In the genomic region with DNA sequence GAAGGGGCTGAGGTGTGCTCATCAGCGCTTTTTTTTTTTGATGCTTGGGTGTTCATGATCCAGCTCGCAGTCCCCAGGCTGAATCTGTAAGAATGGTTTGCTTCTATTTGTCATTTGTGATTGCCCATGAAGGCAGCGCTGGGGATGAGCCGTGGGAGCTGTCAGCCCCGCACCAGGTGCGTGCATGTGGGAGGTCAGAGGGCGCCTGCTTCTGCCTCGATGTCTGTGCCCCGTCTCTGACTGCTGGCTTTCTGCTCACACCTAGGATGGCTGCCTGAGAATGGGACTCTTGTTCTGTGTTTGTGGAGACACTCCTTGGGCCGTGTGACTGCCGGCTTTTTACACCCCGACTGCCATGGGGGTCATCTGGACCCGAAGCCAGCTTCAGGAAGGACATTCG, we compare ENCODE assay signal across 34 cellular contexts.
DNase-seq lines count a peak whose midpoint lies in the region; ATAC-seq and TF ChIP-seq lines count a peak whose summit lies in the region.
"Had no signal": no experiment of that assay in that cellular context is flagged by ENCODE, and none has a peak within 500 bp of the region (broad histone marks: within the 10 kb centered on the region; RNA-seq: fewer than 3 reads in every experiment).

No MANE protein-coding gene starts in this region.

- H3K36me3 ChIP-seq in IMR-90 (ENCODE audit: control insufficient read depth, insufficient read depth, low read length) (peaks cover 90% of the 10 kb centered on the region), neuronal stem cell (replicated peaks in 1 of 2; ENCODE audit: control insufficient read depth in 2 of 2, insufficient read depth in 2 of 2, low read length in 2 of 2) (no peaks in the 10 kb centered on the region), osteoblast (ENCODE audit: insufficient read depth, low read length) (peaks cover 85% of the 10 kb centered on the region)
- H3K36me3 ChIP-seq: BLaER1; BLaER1 treated with 17β-estradiol and CSF1 and Interleukin-3, amounts not matched to agents 10 nM and 100 nM had no signal

- H3K4me1 Mint-ChIP-seq in HFFc6 (ENCODE audit: low read depth) = no peaks in the 10 kb centered on the region
- H3K4me1 Mint-ChIP-seq: B cell; CD14-positive monocyte; CD4-positive, alpha-beta memory T cell; CD4-positive, CD25-positive, alpha-beta regulatory T cell; CD8-positive, alpha-beta memory T cell had no signal

- no peaks in the 10 kb centered on the region; the same call in 1 of the 2 replicates for H3K9me3 Mint-ChIP-seq in HFFc6
- H3K9me3 Mint-ChIP-seq: CD4-positive, alpha-beta T cell; CD8-positive, alpha-beta memory T cell; CD8-positive, alpha-beta T cell had no signal

- peaks cover 8% of the 10 kb centered on the region for H3K9me1 ChIP-seq in IMR-90 (ENCODE audit: insufficient read depth, low read length)

- H3K4me3 ChIP-seq in IMR-90 (ENCODE audit: insufficient read depth, low read depth, low read length) (no peak overlapping the region), neuronal stem cell (ENCODE audit: low read length in 2 of 2) (no peak overlapping the region), osteoblast (ENCODE audit: insufficient read depth, low read length) (no peak overlapping the region)
- H3K4me3 ChIP-seq: A549; BLaER1; BLaER1 treated with 17β-estradiol and CSF1 and Interleukin-3, amounts not matched to agents 10 nM and 100 nM had no signal

- no peak for ATAC-seq in IMR-90 (ENCODE audit: low read depth)
- ATAC-seq: A549; CD8-positive, alpha-beta T cell had no signal

- H3K9me3 ChIP-seq in IMR-90 (ENCODE audit: control insufficient read depth, insufficient read depth, low read length) = no peaks in the 10 kb centered on the region
- H3K9me3 ChIP-seq in neuronal stem cell (replicated peaks in 1 of 2; ENCODE audit: control insufficient read depth in 2 of 2, insufficient read depth in 1 of 2, low read depth in 1 of 2, low read length in 2 of 2) = peaks cover 2 to 9% of the 10 kb centered on the region in 2 donors
- no peaks in the 10 kb centered on the region for H3K9me3 ChIP-seq in osteoblast (ENCODE audit: low read depth, low read length)
- H3K9me3 ChIP-seq: A549, BE2C, Caco-2 had no signal

- no peaks in the 10 kb centered on the region for H3K27me3 ChIP-seq in IMR-90 (ENCODE audit: control insufficient read depth, insufficient read depth, low read length)
- no peaks in the 10 kb centered on the region for H3K27me3 ChIP-seq in neuronal stem cell (ENCODE audit: control insufficient read depth in 3 of 3, insufficient read depth in 3 of 3, low read depth in 1 of 3, low read length in 3 of 3)
- no peaks in the 10 kb centered on the region for H3K27me3 ChIP-seq in osteoblast (ENCODE audit: insufficient read depth, low read length)
- H3K27me3 ChIP-seq: BE2C; BLaER1; BLaER1 treated with 17β-estradiol and CSF1 and Interleukin-3, amounts not matched to agents 10 nM and 100 nM had no signal

- H2BK120ac ChIP-seq in IMR-90 (ENCODE audit: low read depth, low read length) (no peak overlapping the region), neuronal stem cell (ENCODE audit: low read depth, low read length) (no peak overlapping the region)

- H2AK5ac ChIP-seq in IMR-90 (ENCODE audit: low read depth, low read length) (no peak overlapping the region), neuronal stem cell (ENCODE audit: low read depth, low read length) (no peak overlapping the region)

- H2BK5ac ChIP-seq in IMR-90 (ENCODE audit: low read depth, low read length, poor library complexity, severe bottlenecking) (no peak overlapping the region), neuronal stem cell (ENCODE audit: low read length) (no peak overlapping the region)

- H3K18ac ChIP-seq in IMR-90 (ENCODE audit: low read depth, low read length) (no peak overlapping the region), neuronal stem cell (ENCODE audit: low read length) (no peak overlapping the region)

- H3K23ac ChIP-seq in IMR-90 (ENCODE audit: low read depth, low read length) (no peak overlapping the region), neuronal stem cell (ENCODE audit: low read depth, low read length, poor library complexity) (no peak overlapping the region)

- no peak overlapping the region for H2BK15ac ChIP-seq in IMR-90 (ENCODE audit: low read depth, low read length)
- no peak overlapping the region for H2BK15ac ChIP-seq in neuronal stem cell (ENCODE audit: low read length)

- H2BK12ac ChIP-seq in neuronal stem cell (ENCODE audit: low read length) = no peak overlapping the region

- H3K4me1 ChIP-seq in IMR-90 (ENCODE audit: control insufficient read depth, insufficient read depth, low read length) (no peaks in the 10 kb centered on the region), neuronal stem cell (ENCODE audit: control insufficient read depth in 2 of 2, insufficient read depth in 1 of 2, low read depth in 1 of 2, low read length in 2 of 2) (no peaks in the 10 kb centered on the region), osteoblast (ENCODE audit: insufficient read depth, low read length) (no peaks in the 10 kb centered on the region)
- H3K4me1 ChIP-seq: A549; BE2C; BLaER1 treated with 17β-estradiol and CSF1 and Interleukin-3, amounts not matched to agents 10 nM and 100 nM; Caco-2 had no signal

- no peak overlapping the region for H3K27ac Mint-ChIP-seq in HFFc6
- H3K27ac Mint-ChIP-seq: B cell; CD14-positive monocyte; CD4-positive, alpha-beta memory T cell; CD4-positive, alpha-beta T cell; CD4-positive, CD25-positive, alpha-beta regulatory T cell; CD8-positive, alpha-beta T cell had no signal

- H3K9ac ChIP-seq in IMR-90 (ENCODE audit: low read depth, low read length) (no peak overlapping the region), neuronal stem cell (ENCODE audit: low read depth, low read length, poor library complexity) (no peak overlapping the region)
- H3K9ac ChIP-seq: BLaER1; BLaER1 treated with 17β-estradiol and CSF1 and Interleukin-3, amounts not matched to agents 10 nM and 100 nM had no signal

- TF ChIP-seq POLR2A in IMR-90 (IDR thresholded peaks at IDR 0.05; ENCODE audit: low read depth, low read length) = no peak

- H3K27ac ChIP-seq in IMR-90 (ENCODE audit: insufficient read depth, low read length) (no peak overlapping the region), neuronal stem cell (replicated peaks; ENCODE audit: low read length) (no peak overlapping the region), osteoblast (ENCODE audit: low read depth, low read length) (no peak overlapping the region)
- H3K27ac ChIP-seq: 22Rv1; A549; BLaER1; BLaER1 treated with 17β-estradiol and CSF1 and Interleukin-3, amounts not matched to agents 10 nM and 100 nM; C4-2B had no signal

- in situ Hi-C loops in IMR-90 (cut with MboI; ENCODE audit: low sequenced_read_pairs) = no loop called here

- no peak overlapping the region for H3K4ac ChIP-seq in IMR-90 (ENCODE audit: low read depth, low read length)
- H3K4ac ChIP-seq in neuronal stem cell (ENCODE audit: low read length) = no peak overlapping the region

- intact Hi-C loops in IMR-90 (cut with micrococcal nuclease) = no loop called here

- 81% methylated on average over 3 of the region's 14 CpGs; no CpG with 5 or more reads in 1 of the 2 experiments for WGBS in IMR-90 (ENCODE audit: extremely low coverage in 2 of 2, insufficient read length in 1 of 2), 2 experiments
- no CpG with 5 or more reads among the region's 14 CpGs for WGBS in neuronal stem cell (ENCODE audit: extremely low coverage in 2 of 2, insufficient read length in 2 of 2, insufficient replicate concordance in 1 of 2), 2 donors

- H3K79me2 ChIP-seq in osteoblast (ENCODE audit: insufficient read depth, low read length) = peaks cover 12% of the 10 kb centered on the region

- DNase-seq in HFFc6 = no peak
- no peak for DNase-seq in IMR-90
- no peak for DNase-seq in neuronal stem cell (ENCODE audit: low spot score)
- peak; percentile 71 for DNase-seq in osteoblast (ENCODE audit: insufficient read length, low spot score, missing footprints)
- DNase-seq in NCI-H2107 (lab: John Stamatoyannopoulos, UW) = no peak
- no peak for DNase-seq in EL
- DNase-seq in NOMO-1 treated with dmso at 0.1 percent for 144 hours (lab: John Stamatoyannopoulos, UW; ENCODE audit: unreplicated experiment) = no peak
- DNase-seq in Kasumi-1 (lab: John Stamatoyannopoulos, UW) = no peak
- DNase-seq: 8988T; ACHN; AML-193; BE2C; C1 segment of cervical spinal cord; Caco-2; Calu3; CD4-positive, alpha-beta memory T cell; CD4-positive, alpha-beta T cell; CD4-positive, CD25-positive, alpha-beta regulatory T cell; CD8-positive, alpha-beta memory T cell; CD8-positive, alpha-beta T cell; COR-L47; DMS 273 treated with DMSO at 0.1 percent for 48 hours; DMS153; DMS53; DMS79; DMS79 treated with DMSO at 0.1 percent for 48 hours; DND-41 had no signal

- H2BK20ac ChIP-seq in IMR-90 (ENCODE audit: low read depth, low read length) = no peak overlapping the region

- peak overlapping the region; percentile 5 for H2AFZ ChIP-seq in IMR-90 (replicated peaks; ENCODE audit: low read length, poor library complexity)
- no peak overlapping the region for H2AFZ ChIP-seq in neuronal stem cell (ENCODE audit: low read length)
- H2AFZ ChIP-seq in osteoblast (ENCODE audit: low read length) = no peak overlapping the region

- no peak overlapping the region for H4K91ac ChIP-seq in IMR-90 (ENCODE audit: insufficient read depth, low read depth, low read length)
- H4K91ac ChIP-seq in neuronal stem cell (ENCODE audit: low read depth, low read length, poor library complexity) = no peak overlapping the region

- no peak overlapping the region for H2AK9ac ChIP-seq in IMR-90 (replicated peaks; ENCODE audit: low read depth, low read length, poor library complexity)

- H3K4me2 ChIP-seq in IMR-90 (ENCODE audit: low read depth, low read length) (no peak overlapping the region), neuronal stem cell (ENCODE audit: insufficient read depth, low read length, poor library complexity, severe bottlenecking) (no peak overlapping the region), osteoblast (ENCODE audit: insufficient read depth, low read length) (no peak overlapping the region)
- H3K4me2 ChIP-seq: A549; BLaER1; BLaER1 treated with 17β-estradiol and CSF1 and Interleukin-3, amounts not matched to agents 10 nM and 100 nM had no signal

- peaks cover 38% of the 10 kb centered on the region for H3K27me3 Mint-ChIP-seq in HFFc6 (ENCODE audit: insufficient read depth)
- H3K27me3 Mint-ChIP-seq: B cell; CD4-positive, alpha-beta T cell had no signal

- H3K14ac ChIP-seq in IMR-90 (replicated peaks; ENCODE audit: low read depth, low read length) (no peak overlapping the region), neuronal stem cell (ENCODE audit: low read length) (peak overlapping the region; percentile 23)

- TF ChIP-seq CTCF in HFFc6 (IDR thresholded peaks at IDR 0.05) (no peak), IMR-90 (conservative IDR thresholded peaks at IDR 0.05; ENCODE audit: low read depth, low read length) (no peak), osteoblast (IDR thresholded peaks at IDR 0.05; ENCODE audit: extremely low read depth, low read depth, low read length) (no peak)

- no peak for TF ChIP-seq RAD21 in IMR-90 (IDR thresholded peaks at IDR 0.05; ENCODE audit: low read length)

- CTCF ChIA-PET in IMR-90 (lab: Yijun Ruan, JAX) = no interaction called here

- H3K79me1 ChIP-seq in IMR-90 (ENCODE audit: low read depth in 1 of 2, low read length in 2 of 2) (peaks cover 4 to 40% of the 10 kb centered on the region in 2 experiments), neuronal stem cell (ENCODE audit: low read depth, low read length) (peaks cover 1% of the 10 kb centered on the region)

- POLR2A ChIA-PET in IMR-90 (lab: Charles Lee; ENCODE audit: unreplicated experiment) = no interaction called here

- H4K20me1 ChIP-seq in IMR-90 (ENCODE audit: insufficient read depth, low read length) (peaks cover 24% of the 10 kb centered on the region), osteoblast (ENCODE audit: insufficient read depth, low read length) (peaks cover 9% of the 10 kb centered on the region)
- H4K20me1 ChIP-seq: BLaER1; BLaER1 treated with 17β-estradiol and CSF1 and Interleukin-3, amounts not matched to agents 10 nM and 100 nM had no signal

- dilution Hi-C loops in IMR-90 (cut with HindIII; ENCODE audit: low sequenced_read_pairs, unreplicated experiment) = no loop called here

- peaks cover 42% of the 10 kb centered on the region for H3K36me3 Mint-ChIP-seq in HFFc6 (ENCODE audit: low read depth)
- H3K36me3 Mint-ChIP-seq: CD14-positive monocyte; CD4-positive, alpha-beta memory T cell; CD4-positive, CD25-positive, alpha-beta regulatory T cell; CD8-positive, alpha-beta memory T cell; CD8-positive, alpha-beta T cell had no signal

- no peak overlapping the region for H3K56ac ChIP-seq in IMR-90 (ENCODE audit: extremely low read depth, insufficient read depth, low read length)

- no TSS peak for BruUV-seq in IMR-90 (replicated peaks; lab: Mats Ljungman, UMichigan)

- H4K8ac ChIP-seq in IMR-90 (ENCODE audit: low read depth in 2 of 2, low read length in 2 of 2) (no peak overlapping the region), neuronal stem cell (ENCODE audit: low read depth, low read length) (no peak overlapping the region)

- peak overlapping the region; percentile 11; the same call in 1 of the 2 replicates for H3K4me3 Mint-ChIP-seq in HFFc6
- H3K4me3 Mint-ChIP-seq: B cell; CD14-positive monocyte; CD4-positive, alpha-beta memory T cell; CD4-positive, alpha-beta T cell; CD4-positive, CD25-positive, alpha-beta regulatory T cell; CD8-positive, alpha-beta memory T cell; CD8-positive, alpha-beta T cell had no signal

- no peak overlapping the region for H4K5ac ChIP-seq in IMR-90 (ENCODE audit: low read depth, low read length)
